11 cellular contexts compared by ENCODE assay signal in genomic region chr11:78256962-78257361, GRCh38.
DNase-seq lines count a peak whose midpoint lies in the region; ATAC-seq and TF ChIP-seq lines count a peak whose summit lies in the region.
"Had no signal": no experiment of that assay in that cellular context is flagged by ENCODE, and none has a peak within 500 bp of the region (broad histone marks: within the 10 kb centered on the region; RNA-seq: fewer than 3 reads in every experiment).

No MANE protein-coding gene starts in this region.

- DNase-seq in MG63 (peak; percentile 82), mesenchymal stem cell (peak; percentile 57), upper lobe of left lung (peak in 1 of 2 donors; percentile 90), glomerular visceral epithelial cell (ENCODE audit: extremely low spot score) (no peak), iPS-NIHi7 (ENCODE audit: extremely low spot score) (no peak)
- no peak for DNase-seq in stimulated activated CD4-positive, alpha-beta T cell treated with anti-CD3 and anti-CD28 coated beads, Interleukin-2, amount 100 ng/mL, for 48 hours
- DNase-seq: NCI-H1436; stimulated activated CD8-positive, alpha-beta memory T cell treated with anti-CD3 and anti-CD28 coated beads, Interleukin-4, amount 100 ng/mL, for 48 hours; T1000 had no signal

- H3K79me1 ChIP-seq in mesenchymal stem cell (replicated peaks; ENCODE audit: low read length, poor library complexity, severe bottlenecking) = peaks cover 21% of the 10 kb centered on the region

- H2BK120ac ChIP-seq in mesenchymal stem cell (ENCODE audit: low read depth, low read length) = no peak overlapping the region

- H3K36me3 ChIP-seq in MG63 (no peaks in the 10 kb centered on the region), mesenchymal stem cell (ENCODE audit: control insufficient read depth in 1 of 2, insufficient read depth in 2 of 2, low read depth in 1 of 2, low read length in 2 of 2) (no peaks in the 10 kb centered on the region), upper lobe of left lung (no peaks in the 10 kb centered on the region)

- H3K9me3 Mint-ChIP-seq in dendritic cell treated with granulocyte-macrophage colony-stimulating factor and Interleukin-4, amounts not matched to agents 40 ng/mL and 50 ng/mL, for 4 days = no peaks in the 10 kb centered on the region

- H3K4me1 Mint-ChIP-seq in dendritic cell treated with granulocyte-macrophage colony-stimulating factor and Interleukin-4, amounts not matched to agents 40 ng/mL and 50 ng/mL, for 4 days (ENCODE audit: low read depth) = peaks cover 69% of the 10 kb centered on the region

- H3K27me3 Mint-ChIP-seq in dendritic cell treated with granulocyte-macrophage colony-stimulating factor and Interleukin-4, amounts not matched to agents 40 ng/mL and 50 ng/mL, for 4 days = no peaks in the 10 kb centered on the region

- H4K8ac ChIP-seq in mesenchymal stem cell (ENCODE audit: low read length) = no peak overlapping the region

- no peak overlapping the region for H3K14ac ChIP-seq in mesenchymal stem cell (ENCODE audit: low read length in 2 of 2)

- H3K27ac ChIP-seq in mesenchymal stem cell (ENCODE audit: low read length, poor library complexity, severe bottlenecking) (no peak overlapping the region), upper lobe of left lung (peak overlapping the region; percentile 42 to 82 (median 74))

- H3K36me3 Mint-ChIP-seq in dendritic cell treated with granulocyte-macrophage colony-stimulating factor and Interleukin-4, amounts not matched to agents 40 ng/mL and 50 ng/mL, for 4 days (ENCODE audit: low read depth) = peaks cover 51% of the 10 kb centered on the region

- no peak overlapping the region for H3K18ac ChIP-seq in mesenchymal stem cell (ENCODE audit: low read depth in 1 of 2, low read length in 2 of 2)

- no peak overlapping the region for H3K4me3 ChIP-seq in MG63
- peak overlapping the region in 1 of 2 experiments; percentile 8 for H3K4me3 ChIP-seq in mesenchymal stem cell (ENCODE audit: insufficient read depth in 1 of 2, low read depth in 1 of 2, low read length in 2 of 2)
- no peak overlapping the region for H3K4me3 ChIP-seq in upper lobe of left lung

- no peaks in the 10 kb centered on the region for H3K27me3 ChIP-seq in MG63
- H3K27me3 ChIP-seq in mesenchymal stem cell (ENCODE audit: control insufficient read depth in 1 of 2, insufficient read depth in 1 of 2, low read length in 2 of 2) = no peaks in the 10 kb centered on the region
- no peaks in the 10 kb centered on the region for H3K27me3 ChIP-seq in upper lobe of left lung

- no peak overlapping the region for H3K4me2 ChIP-seq in mesenchymal stem cell (ENCODE audit: low read length, poor library complexity, severe bottlenecking)

- H2AFZ ChIP-seq in mesenchymal stem cell (ENCODE audit: low read depth, low read length) = no peak overlapping the region

- peaks cover 2% of the 10 kb centered on the region for H3K4me1 ChIP-seq in mesenchymal stem cell (ENCODE audit: control insufficient read depth, insufficient read depth, low read depth, low read length)
- peaks cover 15 to 31% (median 23%) of the 10 kb centered on the region in 4 donors for H3K4me1 ChIP-seq in upper lobe of left lung

- H3K9me3 ChIP-seq in MG63 = no peaks in the 10 kb centered on the region
- H3K9me3 ChIP-seq in mesenchymal stem cell (ENCODE audit: control insufficient read depth, low read length) = no peaks in the 10 kb centered on the region
- no peaks in the 10 kb centered on the region for H3K9me3 ChIP-seq in upper lobe of left lung

- ATAC-seq in upper lobe of left lung (ENCODE audit: low FRiP score in 2 of 2) = peak; percentile 91 to 95
- ATAC-seq in HG02678 (IDR thresholded peaks at IDR 0.05; ENCODE audit: unreplicated experiment) = no peak

- H3K23ac ChIP-seq in mesenchymal stem cell (ENCODE audit: low read length in 2 of 2) = no peak overlapping the region

- no peak for TF ChIP-seq CTCF in upper lobe of left lung (IDR thresholded peaks at IDR 0.05)

- no peak overlapping the region for H3K4ac ChIP-seq in mesenchymal stem cell (ENCODE audit: low read depth in 1 of 2, low read length in 2 of 2)

- TF ChIP-seq POLR2A in upper lobe of left lung (IDR thresholded peaks at IDR 0.05) = no peak

- H2BK15ac ChIP-seq in mesenchymal stem cell (ENCODE audit: low read depth, poor library complexity, severe bottlenecking) = peak overlapping the region; percentile 31

- no peak overlapping the region for H3K4me3 Mint-ChIP-seq in dendritic cell treated with granulocyte-macrophage colony-stimulating factor and Interleukin-4, amounts not matched to agents 40 ng/mL and 50 ng/mL, for 4 days

- H4K91ac ChIP-seq in mesenchymal stem cell (ENCODE audit: low read length) = no peak overlapping the region

- H2BK12ac ChIP-seq in mesenchymal stem cell (ENCODE audit: low read length in 2 of 2) = no peak overlapping the region

- intact Hi-C loops in dendritic cell treated with granulocyte-macrophage colony-stimulating factor and Interleukin-4, amounts not matched to agents 40 ng/mL and 50 ng/mL, for 4 days (cut with micrococcal nuclease) = no loop called here

- WGBS in mesenchymal stem cell = 50% methylated on average over 3 of the region's 3 CpGs
- 6 to 8% methylated on average over 3 of the region's 3 CpGs for WGBS in upper lobe of left lung, 2 donors

- H2BK5ac ChIP-seq in mesenchymal stem cell (ENCODE audit: low read depth, low read length, poor library complexity, severe bottlenecking) = no peak overlapping the region

- peak overlapping the region; percentile 66 for H3K27ac Mint-ChIP-seq in dendritic cell treated with granulocyte-macrophage colony-stimulating factor and Interleukin-4, amounts not matched to agents 40 ng/mL and 50 ng/mL, for 4 days

- TF ChIP-seq EP300 in upper lobe of left lung (IDR thresholded peaks at IDR 0.05) = peak in 1 of 4 donors; percentile 27

- H2AK5ac ChIP-seq in mesenchymal stem cell (ENCODE audit: low read length, severe bottlenecking) = no peak overlapping the region

- peak overlapping the region; percentile 21 for H3K9ac ChIP-seq in mesenchymal stem cell (ENCODE audit: low read length)

Comparison
In these comparisons a context has a peak if more than half of its experiments do, and no peak if none do; other contexts are left out.
1. DNase-seq: peak in MG63 (single experiment) and mesenchymal stem cell (single experiment); none in glomerular visceral epithelial cell (single experiment), stimulated activated CD4-positive, alpha-beta T cell treated with anti-CD3 and anti-CD28 coated beads, Interleukin-2, amount 100 ng/mL, for 48 hours (0 of 2) and iPS-NIHi7 (single experiment).